In the genomic region with DNA sequence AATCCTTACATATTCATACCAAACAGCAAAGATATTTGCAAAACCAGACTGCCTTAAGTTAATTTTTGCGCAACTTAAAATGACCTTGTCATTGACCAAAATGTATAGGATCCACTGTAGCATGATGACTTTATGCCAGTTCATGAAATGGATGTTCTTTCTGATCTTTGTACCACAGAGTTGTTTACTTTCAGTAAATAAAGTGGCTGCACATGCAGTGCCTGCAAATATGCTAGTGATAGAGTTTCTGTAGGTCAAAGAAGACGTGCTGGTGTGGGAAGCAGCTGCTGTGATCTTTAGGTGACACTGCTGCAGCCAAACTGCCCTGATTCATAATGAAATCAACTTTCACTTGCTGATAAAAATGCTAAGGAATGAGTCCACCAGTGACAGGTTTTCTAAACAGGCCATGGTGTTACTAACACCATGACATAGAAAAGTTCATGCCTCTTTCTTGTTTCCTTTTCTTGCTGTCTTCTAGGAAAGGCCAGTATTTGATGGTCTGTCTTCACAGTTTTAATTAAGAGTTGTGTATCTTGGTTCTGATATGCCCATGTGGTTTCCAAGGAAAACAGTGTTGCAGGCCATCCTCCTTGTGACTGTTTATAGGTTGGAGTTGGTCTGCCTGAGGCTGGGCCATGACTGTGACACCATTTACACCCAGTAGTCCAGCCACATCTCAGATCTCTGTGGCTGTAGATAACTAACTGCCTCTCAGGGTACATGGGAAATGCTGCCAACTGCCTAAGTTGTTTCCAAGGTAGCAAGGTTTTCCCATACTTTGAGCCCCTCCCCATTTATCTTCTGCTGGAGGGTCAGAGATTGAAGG, we compare ENCODE assay signal across 1 cellular context.
TF ChIP-seq lines count a peak whose summit lies in the region.

No MANE protein-coding gene starts in this region.

TF ChIP-seq in HepG2, 621 proteins besides CTCF, POLR2A, EP300 and RAD21 (continued from another document and continues in another):
- TF ChIP-seq ATF4 (CRISPR knock-in tag; IDR thresholded peaks at IDR 0.05), result 0 out of 4 replicates have a peak, but pooled peaks of 1 of the 2 experiments have one; percentile 35
- 0 out of 2 replicates have a peak, but pooled peaks have one; percentile 21 for TF ChIP-seq TFAP4 (IDR thresholded peaks at IDR 0.05; ENCODE audit: borderline replicate concordance, low read depth)
- 0 out of 2 replicates have a peak, but pooled peaks have one; percentile 27 for TF ChIP-seq WIZ (CRISPR knock-in tag; IDR thresholded peaks at IDR 0.05)
- no peak for TF ChIP-seq MEIS2 (CRISPR knock-in tag; IDR thresholded peaks at IDR 0.05)
- peak; percentile 98 for TF ChIP-seq FOXA3 (CRISPR knock-in tag; IDR thresholded peaks at IDR 0.05)
- TF ChIP-seq ZNF121 (CRISPR knock-in tag; IDR thresholded peaks at IDR 0.05), result no peak
- peak; percentile 19 for TF ChIP-seq SKI (IDR thresholded peaks at IDR 0.05; ENCODE audit: partially characterized antibody)
- TF ChIP-seq ZNF256 (CRISPR knock-in tag; conservative IDR thresholded peaks at IDR 0.05), result no peak
- 0 out of 2 replicates have a peak, but pooled peaks have one; percentile 9 for TF ChIP-seq GFI1 (CRISPR knock-in tag; IDR thresholded peaks at IDR 0.05; ENCODE audit: borderline replicate concordance)
- no peak for TF ChIP-seq ZNF670 (CRISPR knock-in tag; IDR thresholded peaks at IDR 0.05; ENCODE audit: borderline replicate concordance)
- TF ChIP-seq FOSL2 (CRISPR knock-in tag; IDR thresholded peaks at IDR 0.05), result peak; percentile 18; the same call in 1 of the 2 replicates
- TF ChIP-seq HDAC2 (CRISPR knock-in tag; IDR thresholded peaks at IDR 0.05), result peak; percentile 83
- no peak for TF ChIP-seq ISX (CRISPR knock-in tag; conservative IDR thresholded peaks at IDR 0.05)
- no peak for TF ChIP-seq ZBTB42 (CRISPR knock-in tag; IDR thresholded peaks at IDR 0.05)
- TF ChIP-seq POGK (CRISPR knock-in tag; conservative IDR thresholded peaks at IDR 0.05), result 0 out of 2 replicates have a peak, but pooled peaks have one; percentile 22
- TF ChIP-seq, protein P1, sequence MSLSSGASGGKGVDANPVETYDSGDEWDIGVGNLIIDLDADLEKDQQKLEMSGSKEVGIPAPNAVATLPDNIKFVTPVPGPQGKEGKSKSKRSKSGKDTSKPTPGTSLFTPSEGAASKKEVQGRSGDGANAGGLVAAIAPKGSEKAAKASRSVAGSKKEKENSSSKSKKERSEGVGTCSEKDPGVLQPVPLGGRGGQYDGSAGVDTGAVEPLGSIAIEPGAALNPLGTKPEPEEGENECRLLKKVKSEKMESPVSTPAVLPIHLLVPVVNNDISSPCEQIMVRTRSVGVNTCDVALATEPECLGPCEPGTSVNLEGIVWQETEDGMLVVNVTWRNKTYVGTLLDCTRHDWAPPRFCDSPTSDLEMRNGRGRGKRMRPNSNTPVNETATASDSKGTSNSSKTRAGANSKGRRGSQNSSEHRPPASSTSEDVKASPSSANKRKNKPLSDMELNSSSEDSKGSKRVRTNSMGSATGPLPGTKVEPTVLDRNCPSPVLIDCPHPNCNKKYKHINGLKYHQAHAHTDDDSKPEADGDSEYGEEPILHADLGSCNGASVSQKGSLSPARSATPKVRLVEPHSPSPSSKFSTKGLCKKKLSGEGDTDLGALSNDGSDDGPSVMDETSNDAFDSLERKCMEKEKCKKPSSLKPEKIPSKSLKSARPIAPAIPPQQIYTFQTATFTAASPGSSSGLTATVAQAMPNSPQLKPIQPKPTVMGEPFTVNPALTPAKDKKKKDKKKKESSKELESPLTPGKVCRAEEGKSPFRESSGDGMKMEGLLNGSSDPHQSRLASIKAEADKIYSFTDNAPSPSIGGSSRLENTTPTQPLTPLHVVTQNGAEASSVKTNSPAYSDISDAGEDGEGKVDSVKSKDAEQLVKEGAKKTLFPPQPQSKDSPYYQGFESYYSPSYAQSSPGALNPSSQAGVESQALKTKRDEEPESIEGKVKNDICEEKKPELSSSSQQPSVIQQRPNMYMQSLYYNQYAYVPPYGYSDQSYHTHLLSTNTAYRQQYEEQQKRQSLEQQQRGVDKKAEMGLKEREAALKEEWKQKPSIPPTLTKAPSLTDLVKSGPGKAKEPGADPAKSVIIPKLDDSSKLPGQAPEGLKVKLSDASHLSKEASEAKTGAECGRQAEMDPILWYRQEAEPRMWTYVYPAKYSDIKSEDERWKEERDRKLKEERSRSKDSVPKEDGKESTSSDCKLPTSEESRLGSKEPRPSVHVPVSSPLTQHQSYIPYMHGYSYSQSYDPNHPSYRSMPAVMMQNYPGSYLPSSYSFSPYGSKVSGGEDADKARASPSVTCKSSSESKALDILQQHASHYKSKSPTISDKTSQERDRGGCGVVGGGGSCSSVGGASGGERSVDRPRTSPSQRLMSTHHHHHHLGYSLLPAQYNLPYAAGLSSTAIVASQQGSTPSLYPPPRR (CRISPR knock-in tag; IDR thresholded peaks at IDR 0.05; ENCODE audit: borderline replicate concordance), result peak; percentile 46; the same call in 1 of the 2 replicates
- peak; percentile 56; the same call in 1 of the 2 replicates for TF ChIP-seq NR2F6 (IDR thresholded peaks at IDR 0.05)
- TF ChIP-seq NR2F6 (CRISPR knock-in tag; IDR thresholded peaks at IDR 0.05), result peak; percentile 49; the same call in 1 of the 2 replicates
- TF ChIP-seq SPEN (CRISPR knock-in tag; IDR thresholded peaks at IDR 0.05; ENCODE audit: low read depth), result 0 out of 2 replicates have a peak, but pooled peaks have one; percentile 41
- TF ChIP-seq PAWR (CRISPR knock-in tag; IDR thresholded peaks at IDR 0.05; ENCODE audit: borderline replicate concordance), result no peak
- 0 out of 2 replicates have a peak, but pooled peaks have one; percentile 28 for TF ChIP-seq HNF4G (IDR thresholded peaks at IDR 0.05; ENCODE audit: borderline replicate concordance, low read depth, low read length)
- no peak for TF ChIP-seq HNF4G (CRISPR knock-in tag; IDR thresholded peaks at IDR 0.05; ENCODE audit: borderline replicate concordance, low read depth)
- no peak for TF ChIP-seq SOX6 (IDR thresholded peaks at IDR 0.05)
- TF ChIP-seq SOX6 (CRISPR knock-in tag; IDR thresholded peaks at IDR 0.05), result peak; percentile 74
- TF ChIP-seq ZNF331 (CRISPR knock-in tag; IDR thresholded peaks at IDR 0.05), result peak; percentile 76; the same call in 1 of the 2 replicates
- peak; percentile 93 for TF ChIP-seq FOXA1 (IDR thresholded peaks at IDR 0.05)
- TF ChIP-seq FOXA1 (CRISPR knock-in tag; IDR thresholded peaks at IDR 0.05), result peak; percentile 95
- TF ChIP-seq TBX2 (CRISPR knock-in tag; IDR thresholded peaks at IDR 0.05; ENCODE audit: borderline replicate concordance), result peak; percentile 63
- 0 out of 2 replicates have a peak, but pooled peaks have one; percentile 14 for TF ChIP-seq MNT (IDR thresholded peaks at IDR 0.05)
- peak; percentile 74; the same call in 1 of the 2 replicates for TF ChIP-seq MIER2 (CRISPR knock-in tag; IDR thresholded peaks at IDR 0.05)
- TF ChIP-seq TFDP2 (CRISPR knock-in tag; IDR thresholded peaks at IDR 0.05), result no peak
- TF ChIP-seq SOX13 (IDR thresholded peaks at IDR 0.05), result no peak
- TF ChIP-seq SOX13 (CRISPR knock-in tag; conservative IDR thresholded peaks at IDR 0.05 in 1 of 2, IDR thresholded peaks at IDR 0.05 in 1 of 2), result peak in 1 of 2 experiments; percentile 76; a peak in 2 of 4 replicates
- TF ChIP-seq MXI1 (IDR thresholded peaks at IDR 0.05; ENCODE audit: borderline replicate concordance, low read depth, low read length), result peak; percentile 32; the same call in 1 of the 3 replicates
- peak; percentile 84 for TF ChIP-seq FOXP4 (CRISPR knock-in tag; IDR thresholded peaks at IDR 0.05)
- peak; percentile 69; the same call in 1 of the 2 replicates for TF ChIP-seq SMAD3 (CRISPR knock-in tag; IDR thresholded peaks at IDR 0.05)
- TF ChIP-seq, protein P2, sequence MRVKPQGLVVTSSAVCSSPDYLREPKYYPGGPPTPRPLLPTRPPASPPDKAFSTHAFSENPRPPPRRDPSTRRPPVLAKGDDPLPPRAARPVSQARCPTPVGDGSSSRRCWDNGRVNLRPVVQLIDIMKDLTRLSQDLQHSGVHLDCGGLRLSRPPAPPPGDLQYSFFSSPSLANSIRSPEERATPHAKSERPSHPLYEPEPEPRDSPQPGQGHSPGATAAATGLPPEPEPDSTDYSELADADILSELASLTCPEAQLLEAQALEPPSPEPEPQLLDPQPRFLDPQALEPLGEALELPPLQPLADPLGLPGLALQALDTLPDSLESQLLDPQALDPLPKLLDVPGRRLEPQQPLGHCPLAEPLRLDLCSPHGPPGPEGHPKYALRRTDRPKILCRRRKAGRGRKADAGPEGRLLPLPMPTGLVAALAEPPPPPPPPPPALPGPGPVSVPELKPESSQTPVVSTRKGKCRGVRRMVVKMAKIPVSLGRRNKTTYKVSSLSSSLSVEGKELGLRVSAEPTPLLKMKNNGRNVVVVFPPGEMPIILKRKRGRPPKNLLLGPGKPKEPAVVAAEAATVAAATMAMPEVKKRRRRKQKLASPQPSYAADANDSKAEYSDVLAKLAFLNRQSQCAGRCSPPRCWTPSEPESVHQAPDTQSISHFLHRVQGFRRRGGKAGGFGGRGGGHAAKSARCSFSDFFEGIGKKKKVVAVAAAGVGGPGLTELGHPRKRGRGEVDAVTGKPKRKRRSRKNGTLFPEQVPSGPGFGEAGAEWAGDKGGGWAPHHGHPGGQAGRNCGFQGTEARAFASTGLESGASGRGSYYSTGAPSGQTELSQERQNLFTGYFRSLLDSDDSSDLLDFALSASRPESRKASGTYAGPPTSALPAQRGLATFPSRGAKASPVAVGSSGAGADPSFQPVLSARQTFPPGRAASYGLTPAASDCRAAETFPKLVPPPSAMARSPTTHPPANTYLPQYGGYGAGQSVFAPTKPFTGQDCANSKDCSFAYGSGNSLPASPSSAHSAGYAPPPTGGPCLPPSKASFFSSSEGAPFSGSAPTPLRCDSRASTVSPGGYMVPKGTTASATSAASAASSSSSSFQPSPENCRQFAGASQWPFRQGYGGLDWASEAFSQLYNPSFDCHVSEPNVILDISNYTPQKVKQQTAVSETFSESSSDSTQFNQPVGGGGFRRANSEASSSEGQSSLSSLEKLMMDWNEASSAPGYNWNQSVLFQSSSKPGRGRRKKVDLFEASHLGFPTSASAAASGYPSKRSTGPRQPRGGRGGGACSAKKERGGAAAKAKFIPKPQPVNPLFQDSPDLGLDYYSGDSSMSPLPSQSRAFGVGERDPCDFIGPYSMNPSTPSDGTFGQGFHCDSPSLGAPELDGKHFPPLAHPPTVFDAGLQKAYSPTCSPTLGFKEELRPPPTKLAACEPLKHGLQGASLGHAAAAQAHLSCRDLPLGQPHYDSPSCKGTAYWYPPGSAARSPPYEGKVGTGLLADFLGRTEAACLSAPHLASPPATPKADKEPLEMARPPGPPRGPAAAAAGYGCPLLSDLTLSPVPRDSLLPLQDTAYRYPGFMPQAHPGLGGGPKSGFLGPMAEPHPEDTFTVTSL (CRISPR knock-in tag; IDR thresholded peaks at IDR 0.05; ENCODE audit: borderline replicate concordance), result peak; percentile 82; the same call in 1 of the 2 replicates
